19 cellular contexts compared by ENCODE assay signal in genomic region chr9:130590305-130590704, GRCh38. TPM values are rescaled to one million over a fixed set of nuclear protein-coding genes. Genes with fewer than 3 reads are reported as not detected.
A peak's percentile ranks its signal among the peaks of the same experiment; 100 is the strongest.
DNase-seq lines count a peak whose midpoint lies in the region; ATAC-seq, FAIRE-seq and TF ChIP-seq lines count a peak whose summit lies in the region.
"Had no signal": no experiment of that assay in that cellular context is flagged by ENCODE, and none has a peak within 500 bp of the region (broad histone marks: within the 10 kb centered on the region; RNA-seq: fewer than 3 reads in every experiment).

No MANE protein-coding gene starts in this region.

- TF ChIP-seq EP300 in GM12878 (IDR thresholded peaks at IDR 0.05; ENCODE audit: borderline replicate concordance in 1 of 2, control insufficient read depth in 1 of 2, low read depth in 2 of 2, low read length in 2 of 2): no peak

- H3K4me2 ChIP-seq in GM12878 (ENCODE audit: control insufficient read depth, insufficient read depth): no peak overlapping the region

- peaks cover 0 to 2% of the 10 kb centered on the region in 2 experiments; a peak in 2 of 4 replicates for H3K36me3 ChIP-seq in GM12878 (ENCODE audit: control insufficient read depth in 2 of 2, insufficient read depth in 2 of 2, low read length in 1 of 2)
- peaks cover 5% of the 10 kb centered on the region for H3K36me3 ChIP-seq in left ventricle myocardium inferior

- H3K4me3 ChIP-seq in GM12878: no peak overlapping the region
- peak overlapping the region; percentile 4 for H3K4me3 ChIP-seq in left ventricle myocardium inferior

- no peak for TF ChIP-seq POLR2A in GM12878 (IDR thresholded peaks at IDR 0.05; ENCODE audit: low read depth, low read length)

- no peak for ATAC-seq in GM12878
- no peak for ATAC-seq in HG03460 (IDR thresholded peaks at IDR 0.05; ENCODE audit: unreplicated experiment)
- ATAC-seq: PC-3 had no signal

- H3K9ac ChIP-seq in GM12878 (ENCODE audit: control insufficient read depth, insufficient read depth, low read length): no peak overlapping the region

- H3K36me3 Mint-ChIP-seq in activated CD4-positive, alpha-beta T cell treated with anti-CD3 and anti-CD28 coated beads, Interleukin-2, amount 10 ng/mL, durations not matched to agents 7 days and 5 days (ENCODE audit: low read depth): no peaks in the 10 kb centered on the region

- no peak for FAIRE-seq in GM12878 (lab: Jason Lieb, UNC)
- FAIRE-seq: GM19239 had no signal

- in situ Hi-C loops in GM12878 (cut with MboI): no loop called here

- CTCF ChIA-PET in activated CD4-positive, alpha-beta T cell treated with anti-CD3 and anti-CD28 coated beads, Interleukin-2, amount 10 ng/mL, durations not matched to agents 7 days and 5 days (lab: Charles Lee): no interaction called here
- CTCF ChIA-PET in GM12878 (lab: Yijun Ruan, JAX): no interaction called here

- no peaks in the 10 kb centered on the region for H3K9me3 Mint-ChIP-seq in activated CD4-positive, alpha-beta T cell treated with anti-CD3 and anti-CD28 coated beads, Interleukin-2, amount 10 ng/mL, durations not matched to agents 7 days and 5 days
- H3K9me3 Mint-ChIP-seq: CD4-positive, alpha-beta T cell; H9 had no signal

- 88% methylated on average over 3 of the region's 3 CpGs for WGBS in GM12878 (ENCODE audit: insufficient coverage, insufficient replicate concordance, low lambda C conversion rate, missing lambda C conversion rate)

- no peak overlapping the region for H2AFZ ChIP-seq in GM12878 (ENCODE audit: control insufficient read depth, low read depth, low read length)

- TSS peak; percentile 7 for BruUV-seq in GM12878 (replicated peaks; lab: Mats Ljungman, UMichigan)

- POLR2A ChIA-PET in activated CD4-positive, alpha-beta T cell treated with anti-CD3 and anti-CD28 coated beads, Interleukin-2, amount 10 ng/mL, durations not matched to agents 7 days and 5 days (lab: Charles Lee): no interaction called here
- POLR2A ChIA-PET in GM12878 (lab: Charles Lee): no interaction called here

- H3K27ac ChIP-seq in GM12878 (ENCODE audit: control insufficient read depth, insufficient read depth): no peak overlapping the region
- peak overlapping the region; percentile 70 for H3K27ac ChIP-seq in left ventricle myocardium inferior (replicated peaks)
- H3K27ac ChIP-seq: 22Rv1 had no signal

- H3K27me3 ChIP-seq in GM12878 (replicated peaks in 1 of 2; ENCODE audit: control insufficient read depth in 2 of 2, insufficient read depth in 2 of 2, low read length in 1 of 2): no peaks in the 10 kb centered on the region
- H3K27me3 ChIP-seq in left ventricle myocardium inferior (ENCODE audit: low read depth): no peaks in the 10 kb centered on the region
- H3K27me3 ChIP-seq: BE2C had no signal

- DNase-seq in activated CD4-positive, alpha-beta T cell treated with anti-CD3 and anti-CD28 coated beads, Interleukin-2, amount 10 ng/mL, durations not matched to agents 7 days and 5 days: no peak
- DNase-seq in activated CD4-positive, alpha-beta T cell treated with anti-CD3 and anti-CD28 coated beads, Interleukin-2, amount 50 U/mL, for 48 hours: no peak
- DNase-seq in GM12878 (ENCODE audit: low read depth, low spot score) (no peak), left ventricle myocardium inferior (no peak), NCI-H1694 treated with DMSO at 0.1 percent for 48 hours (lab: John Stamatoyannopoulos, UW) (no peak), ureter (ENCODE audit: low spot score) (no peak), NCI-H1105 treated with DMSO at 0.1 percent for 48 hours (lab: John Stamatoyannopoulos, UW) (no peak)
- DNase-seq: BE2C; CD4-positive, alpha-beta T cell; H9; KBM-7; NCI-H1436; NCI-H2029 treated with DMSO at 0.1 percent for 48 hours; NCI-H510A; NCI-H774; PC-3 had no signal

- SMC1A ChIA-PET in GM12878 (lab: Charles Lee; ENCODE audit: uncharacterized antibody, unreplicated experiment): no interaction called here

- peak overlapping the region; percentile 36 for H3K27ac Mint-ChIP-seq in activated CD4-positive, alpha-beta T cell treated with anti-CD3 and anti-CD28 coated beads, Interleukin-2, amount 10 ng/mL, durations not matched to agents 7 days and 5 days
- H3K27ac Mint-ChIP-seq: CD4-positive, alpha-beta T cell; H9 had no signal

- intact Hi-C loops in GM12878 (cut with micrococcal nuclease; ENCODE audit: unreplicated experiment): no loop called here
- intact Hi-C loops in left ventricle myocardium inferior (cut with micrococcal nuclease): no loop called here

- H4K20me1 ChIP-seq in GM12878 (ENCODE audit: control insufficient read depth, insufficient read depth): no peaks in the 10 kb centered on the region

- no peaks in the 10 kb centered on the region for H3K27me3 Mint-ChIP-seq in activated CD4-positive, alpha-beta T cell treated with anti-CD3 and anti-CD28 coated beads, Interleukin-2, amount 10 ng/mL, durations not matched to agents 7 days and 5 days
- H3K27me3 Mint-ChIP-seq: CD4-positive, alpha-beta T cell had no signal

- no peak overlapping the region for H3K4me3 Mint-ChIP-seq in activated CD4-positive, alpha-beta T cell treated with anti-CD3 and anti-CD28 coated beads, Interleukin-2, amount 10 ng/mL, durations not matched to agents 7 days and 5 days
- H3K4me3 Mint-ChIP-seq: CD4-positive, alpha-beta T cell; H9 had no signal

- H3K4me1 Mint-ChIP-seq in activated CD4-positive, alpha-beta T cell treated with anti-CD3 and anti-CD28 coated beads, Interleukin-2, amount 10 ng/mL, durations not matched to agents 7 days and 5 days: no peaks in the 10 kb centered on the region
- H3K4me1 Mint-ChIP-seq: H9 had no signal

- TF ChIP-seq RAD21 in GM12878 (IDR thresholded peaks at IDR 0.05; ENCODE audit: insufficient read depth, low read depth, low read length): no peak

- no peaks in the 10 kb centered on the region for H3K4me1 ChIP-seq in GM12878 (ENCODE audit: control insufficient read depth, insufficient read depth, low read length)
- H3K4me1 ChIP-seq in left ventricle myocardium inferior: peaks cover 60% of the 10 kb centered on the region
- H3K4me1 ChIP-seq: BE2C had no signal

- no peak for TF ChIP-seq CTCF in GM12878 (IDR thresholded peaks at IDR 0.05 in 2 of 3, conservative IDR thresholded peaks at IDR 0.05 in 1 of 3; ENCODE audit: control insufficient read depth in 2 of 3, extremely low read depth in 1 of 3, insufficient read depth in 1 of 3, low read depth in 3 of 3, low read length in 3 of 3)
- no peak for TF ChIP-seq CTCF in left ventricle myocardium inferior (IDR thresholded peaks at IDR 0.05; ENCODE audit: borderline replicate concordance)

- RAD21 ChIA-PET in GM12878 (lab: Charles Lee; ENCODE audit: unreplicated experiment): no interaction called here

- peaks cover 13% of the 10 kb centered on the region for H3K79me2 ChIP-seq in GM12878 (ENCODE audit: control insufficient read depth, insufficient read depth, low read length)

- H3K9me3 ChIP-seq in GM12878 (replicated peaks; ENCODE audit: control insufficient read depth, insufficient read depth, low read length): no peaks in the 10 kb centered on the region
- H3K9me3 ChIP-seq in left ventricle myocardium inferior (replicated peaks): no peaks in the 10 kb centered on the region
- H3K9me3 ChIP-seq: BE2C had no signal

TF ChIP-seq in GM12878, 131 proteins besides CTCF, POLR2A, EP300 and RAD21 (continues in another document):
- TF ChIP-seq POLR2AphosphoS2 (IDR thresholded peaks at IDR 0.05; ENCODE audit: low read depth, low read length) (no peak), ZNF274 (IDR thresholded peaks at IDR 0.05; ENCODE audit: insufficient read depth, insufficient read length) (no peak), BCLAF1 (IDR thresholded peaks at IDR 0.05) (no peak)

RNA-seq across cellular contexts. Expression of gene FUBP3, which starts 10.9 kb away (rescaled TPM):
- 10 to 100 TPM; 34.2 to 34.5 TPM for total RNA-seq in activated CD4-positive, alpha-beta T cell treated with anti-CD3 and anti-CD28 coated beads, Interleukin-2, amount 10 ng/mL, durations not matched to agents 7 days and 5 days
- total RNA-seq in GM12878 (2013; cell fraction: nucleolus; rRNA removed): 78.3 and 80.0 TPM in 2 replicates
- total RNA-seq in GM12878 (2014; rRNA removed): 37.6 and 39.6 TPM in 2 replicates
- total RNA-seq in GM12878 (2014; rRNA removed; fragmentation: Illumina TruSeq; extraction: Trizol): 26.3 and 29.6 TPM in 2 replicates
- 36.4 and 37.4 TPM in 2 replicates for total RNA-seq in GM12878 (2021)
- 12.1 TPM for polyA plus RNA-seq in GM12878 (2011; ENCODE audit: low read depth)
- 26.4 and 30.8 TPM in 2 replicates for polyA plus RNA-seq in GM12878 (2011; rRNA removed)
- 15.3 and 22.5 TPM in 2 replicates for polyA plus RNA-seq in GM12878 (2011; cell fraction: cytosol; rRNA removed)
- polyA plus RNA-seq in GM12878 (2011; cell fraction: nucleus; rRNA removed): 63.6 and 72.4 TPM in 2 replicates
- polyA plus RNA-seq in GM12878 (2012): 18.0 and 18.6 TPM in 2 replicates
- 29.9 and 41.1 TPM in 2 replicates for polyA plus RNA-seq in GM12878 (2014; fragmentation: Illumina TruSeq; extraction: Trizol)
- 1 to 10 TPM; 2.4 to 9.4 TPM for polyA plus RNA-seq in GM12878 (2014; fragmentation: Nextera tagmentation; extraction: Ambion mirVana)
- polyA plus RNA-seq in GM12878 (2014; rRNA removed): 35.7 and 38.1 TPM in 2 replicates
- polyA plus RNA-seq in GM12878 (2016; fragmentation: Nextera tagmentation; extraction: Ambion mirVana): 10 to 100 TPM; 38.0 to 49.4 TPM
- polyA minus RNA-seq in GM12878 (2011; rRNA and poly(A)+ RNA removed): 20.6 and 24.4 TPM in 2 replicates
- polyA minus RNA-seq in GM12878 (2011; cell fraction: cytosol; rRNA and poly(A)+ RNA removed): 21.2 and 25.4 TPM in 2 replicates
- polyA minus RNA-seq in GM12878 (2011; cell fraction: nucleus; rRNA and poly(A)+ RNA removed): 19.1 and 43.3 TPM in 2 replicates
- 22.6 TPM for total RNA-seq in left ventricle myocardium inferior
- 58.4 TPM for total RNA-seq in ureter
